In the genomic region with DNA sequence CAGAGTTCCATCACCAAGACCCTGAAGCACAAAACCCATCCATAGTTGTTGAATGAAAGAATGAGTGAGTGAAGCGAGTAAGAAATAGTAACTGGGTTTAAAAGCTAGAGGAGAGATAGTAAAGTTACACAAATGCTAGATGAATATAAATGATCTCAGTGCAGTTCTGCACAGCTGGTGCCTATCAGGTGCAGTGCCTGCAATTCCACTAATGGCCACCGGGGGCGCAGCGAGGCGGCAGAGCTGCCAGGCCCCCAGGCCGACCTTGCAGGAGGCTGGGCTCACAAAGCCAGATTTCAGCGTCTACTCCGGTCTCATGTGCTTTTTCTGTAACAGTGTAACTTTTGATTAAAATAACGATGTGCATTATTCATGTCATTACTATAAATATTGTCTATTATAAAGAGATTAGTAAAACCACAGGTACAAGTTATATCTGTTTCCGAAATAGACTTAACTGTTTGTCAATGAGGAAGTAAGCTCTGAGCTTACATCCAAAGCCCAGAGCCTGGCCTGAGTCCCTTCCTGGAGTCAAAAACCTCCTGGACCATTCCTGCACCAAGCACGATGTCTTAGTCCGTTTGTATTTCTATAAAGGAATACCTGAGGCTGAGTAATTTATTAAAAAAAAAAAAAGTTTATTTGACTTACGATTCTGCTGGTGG, we compare ENCODE assay signal across 8 cellular contexts.
DNase-seq lines count a peak whose midpoint lies in the region; ATAC-seq and TF ChIP-seq lines count a peak whose summit lies in the region.

No MANE protein-coding gene starts in this region.

- H3K4me3 Mint-ChIP-seq in naive thymus-derived CD8-positive, alpha-beta T cell = no peak overlapping the region

- TF ChIP-seq CTCF in DND-41 (IDR thresholded peaks at IDR 0.05; ENCODE audit: borderline replicate concordance, extremely low read depth, low read length, poor library complexity, severe bottlenecking) (peak; percentile 99), epithelial cell of esophagus (IDR thresholded peaks at IDR 0.05; ENCODE audit: insufficient read depth, low read depth, low read length, missing control alignments) (peak; percentile 96)

- peaks cover 0 to 13% (median 8%) of the 10 kb centered on the region in 4 donors for H3K4me1 Mint-ChIP-seq in naive thymus-derived CD8-positive, alpha-beta T cell

- H3K4me3 ChIP-seq in DND-41 (ENCODE audit: low read depth in 1 of 2, low read length in 2 of 2) (no peak overlapping the region), epithelial cell of esophagus (ENCODE audit: low read length) (no peak overlapping the region)

- H3K9ac ChIP-seq in DND-41 (ENCODE audit: low read depth, low read length) = no peak overlapping the region

- H3K4me1 ChIP-seq in DND-41 (ENCODE audit: insufficient read depth, low read length) = no peaks in the 10 kb centered on the region

- H3K27ac Mint-ChIP-seq in naive thymus-derived CD8-positive, alpha-beta T cell = no peak overlapping the region

- no peaks in the 10 kb centered on the region for H3K79me2 ChIP-seq in DND-41 (ENCODE audit: insufficient read depth, low read length)

- H4K20me1 ChIP-seq in DND-41 (ENCODE audit: insufficient read depth, low read length) = peaks cover 11% of the 10 kb centered on the region

- H3K4me2 ChIP-seq in DND-41 (ENCODE audit: insufficient read depth, low read length) = no peak overlapping the region

- peaks cover 4 to 20% (median 8%) of the 10 kb centered on the region in 5 donors for H3K27me3 Mint-ChIP-seq in naive thymus-derived CD8-positive, alpha-beta T cell

- H3K27ac ChIP-seq in DND-41 (ENCODE audit: low read length) = no peak overlapping the region

- H3K36me3 ChIP-seq in DND-41 (ENCODE audit: insufficient read depth, low read length) = no peaks in the 10 kb centered on the region

- POLR2A ChIA-PET in naive thymus-derived CD8-positive, alpha-beta T cell (lab: Charles Lee) = no interaction called here

- H2AFZ ChIP-seq in DND-41 (ENCODE audit: low read depth, low read length) = no peak overlapping the region

- no peaks in the 10 kb centered on the region for H3K36me3 Mint-ChIP-seq in naive thymus-derived CD8-positive, alpha-beta T cell

- ATAC-seq in DND-41 (ENCODE audit: insufficient read depth, low read depth) (peak; percentile 89), HG02798 (IDR thresholded peaks at IDR 0.05; ENCODE audit: poor library complexity, unreplicated experiment) (peak; percentile 53)
- peak; percentile 67 to 75 for ATAC-seq in naive thymus-derived CD8-positive, alpha-beta T cell

- H3K9me3 ChIP-seq in DND-41 (ENCODE audit: insufficient read depth, low read length, severe bottlenecking) = no peaks in the 10 kb centered on the region

- peaks cover 16% of the 10 kb centered on the region for H3K27me3 ChIP-seq in DND-41 (ENCODE audit: insufficient read depth, low read length, poor library complexity)

- H3K9me3 Mint-ChIP-seq in naive thymus-derived CD8-positive, alpha-beta T cell = peaks cover 0 to 2% (median 0%) of the 10 kb centered on the region in 9 donors

- DNase-seq in DND-41 (peak; percentile 71), NOMO-1 treated with DMSO at 0.1 percent for 48 hours (lab: John Stamatoyannopoulos, UW; ENCODE audit: unreplicated experiment) (peak; percentile 30), epithelial cell of esophagus (ENCODE audit: low read depth) (peak; percentile 42), mesenteric fat pad (ENCODE audit: low spot score) (no peak)
- peak; percentile 44 for DNase-seq in activated CD8-positive, alpha-beta memory T cell treated with anti-CD3 and anti-CD28 coated beads, Interleukin-2, amount 50 U/mL, for 24 hours (ENCODE audit: extremely low read depth)
- DNase-seq in naive thymus-derived CD8-positive, alpha-beta T cell = peak; percentile 32 to 79 (median 66)
- peak; percentile 12 to 65 (median 42) for DNase-seq in stimulated activated naive CD4-positive, alpha-beta T cell (lab: John Stamatoyannopoulos, UW)
